Comparison of ENCODE assay signal across 8 cellular contexts in genomic region chr12:88111074-88111652, GRCh38. TPM values are rescaled to one million over a fixed set of nuclear protein-coding genes. Genes with fewer than 3 reads are reported as not detected.
DNase-seq lines count a peak whose midpoint lies in the region; ATAC-seq and TF ChIP-seq lines count a peak whose summit lies in the region.

No MANE protein-coding gene starts in this region.

- intact Hi-C loops in PC-9 (cut with micrococcal nuclease; ENCODE audit: unreplicated experiment) (loop anchor here (1.0 to 2.0 kb wide), 2 partner anchors 906 to 1413 kb away; partner anchors contain the start of gene GALNT4), sigmoid colon (cut with DNase I) (loop anchor here (1.0 kb wide), 1 partner anchor 882 kb away; no protein-coding TSS in a partner anchor)

- H3K4me3 ChIP-seq in PC-9 (no peak overlapping the region), sigmoid colon (peak overlapping the region in 3 of 4 donors; percentile 12 to 32 (median 23))

- POLR2A ChIA-PET in PC-9 (lab: Charles Lee; ENCODE audit: unreplicated experiment), result no interaction called here

- H3K4me3 Mint-ChIP-seq in activated CD8-positive, alpha-beta memory T cell treated with anti-CD3 and anti-CD28 coated beads, Interleukin-2, amount 10 ng/mL, durations not matched to agents 7 days and 5 days, result no peak overlapping the region

- peaks cover 2% of the 10 kb centered on the region for H3K4me1 Mint-ChIP-seq in activated CD8-positive, alpha-beta memory T cell treated with anti-CD3 and anti-CD28 coated beads, Interleukin-2, amount 10 ng/mL, durations not matched to agents 7 days and 5 days

- no peak overlapping the region for H3K27ac Mint-ChIP-seq in activated CD8-positive, alpha-beta memory T cell treated with anti-CD3 and anti-CD28 coated beads, Interleukin-2, amount 10 ng/mL, durations not matched to agents 7 days and 5 days

- no peak for TF ChIP-seq EP300 in sigmoid colon (IDR thresholded peaks at IDR 0.05)

- no peaks in the 10 kb centered on the region for H4K20me1 ChIP-seq in PC-9 (ENCODE audit: insufficient read depth)

- H3K36me3 Mint-ChIP-seq in activated CD8-positive, alpha-beta memory T cell treated with anti-CD3 and anti-CD28 coated beads, Interleukin-2, amount 10 ng/mL, durations not matched to agents 7 days and 5 days, result peaks cover 16% of the 10 kb centered on the region

- CTCF ChIA-PET in PC-9 (lab: Charles Lee), result no interaction called here
- CTCF ChIA-PET in activated CD8-positive, alpha-beta memory T cell treated with anti-CD3 and anti-CD28 coated beads, Interleukin-2, amount 10 ng/mL, durations not matched to agents 7 days and 5 days (lab: Charles Lee), result interaction anchor here (0.9 to 1.4 kb wide), 3 partner anchors 12 to 125 kb away, joined by 3 read pairs; partner anchors contain the start of genes CEP290 and TMTC3

- TF ChIP-seq CTCF in PC-9 (conservative IDR thresholded peaks at IDR 0.05) (peak; percentile 72), sigmoid colon (IDR thresholded peaks at IDR 0.05) (peak in 3 of 4 experiments; percentile 21 to 34 (median 29))

- BruUV-seq in PC-9 (replicated peaks; lab: Mats Ljungman, UMichigan), result no TSS peak

- no peaks in the 10 kb centered on the region for H3K4me1 ChIP-seq in PC-9 (replicated peaks; ENCODE audit: insufficient read depth)
- peaks cover 0 to 5% (median 0%) of the 10 kb centered on the region in 4 donors for H3K4me1 ChIP-seq in sigmoid colon

- no peaks in the 10 kb centered on the region for H3K9me3 ChIP-seq in PC-9 (ENCODE audit: insufficient read depth, low read depth)
- no peaks in the 10 kb centered on the region for H3K9me3 ChIP-seq in sigmoid colon

- no peaks in the 10 kb centered on the region for H3F3A ChIP-seq in PC-9 (ENCODE audit: insufficient read depth, low read depth)

- H3K27me3 ChIP-seq in PC-9 (ENCODE audit: insufficient read depth, low read depth), result no peaks in the 10 kb centered on the region
- no peaks in the 10 kb centered on the region for H3K27me3 ChIP-seq in sigmoid colon

- no peak overlapping the region for H2AFZ ChIP-seq in PC-9

- H3K27ac ChIP-seq in PC-9, result no peak overlapping the region
- no peak overlapping the region for H3K27ac ChIP-seq in sigmoid colon

- H3K4me2 ChIP-seq in PC-9, result peak overlapping the region; percentile 32; the same call in 1 of the 2 replicates

- H3K36me3 ChIP-seq in PC-9 (ENCODE audit: low read depth) (peaks cover 4% of the 10 kb centered on the region; the same call in 1 of the 2 replicates), sigmoid colon (peaks cover 0 to 66% (median 2%) of the 10 kb centered on the region in 4 donors)

- no peaks in the 10 kb centered on the region for H3K9me2 ChIP-seq in PC-9 (ENCODE audit: insufficient read depth)

- peak; percentile 55 for ATAC-seq in HG03196 (IDR thresholded peaks at IDR 0.05; ENCODE audit: unreplicated experiment)
- ATAC-seq in GM21526 (IDR thresholded peaks at IDR 0.05; ENCODE audit: low FRiP score, unreplicated experiment), result no peak
- no peak for ATAC-seq in activated CD8-positive, alpha-beta memory T cell treated with anti-CD3 and anti-CD28 coated beads, Interleukin-2, amount 10 ng/mL, durations not matched to agents 7 days and 5 days

- no peaks in the 10 kb centered on the region for H3K27me3 Mint-ChIP-seq in activated CD8-positive, alpha-beta memory T cell treated with anti-CD3 and anti-CD28 coated beads, Interleukin-2, amount 10 ng/mL, durations not matched to agents 7 days and 5 days

- H3K9me3 Mint-ChIP-seq in activated CD8-positive, alpha-beta memory T cell treated with anti-CD3 and anti-CD28 coated beads, Interleukin-2, amount 10 ng/mL, durations not matched to agents 7 days and 5 days (ENCODE audit: low read depth), result no peaks in the 10 kb centered on the region

- WGBS in sigmoid colon, 2 donors, result 18 to 32% methylated on average over 1 of the region's 1 CpG

- no peak for TF ChIP-seq POLR2A in sigmoid colon (IDR thresholded peaks at IDR 0.05)

- peak; percentile 36 for DNase-seq in DMS153 treated with DMSO at 0.1 percent for 48 hours (lab: John Stamatoyannopoulos, UW; ENCODE audit: unreplicated experiment)
- DNase-seq in PC-9, result no peak
- peak; percentile 83 for DNase-seq in fibroblast of peridontal ligament (ENCODE audit: extremely low read depth)
- no peak for DNase-seq in sigmoid colon
- no peak for DNase-seq in stimulated activated CD4-positive, alpha-beta T cell treated with anti-CD3 and anti-CD28 coated beads, Interleukin-4, amount 100 ng/mL, for 24 hours
- no peak for DNase-seq in activated CD8-positive, alpha-beta memory T cell treated with anti-CD3 and anti-CD28 coated beads, Interleukin-2, amount 10 ng/mL, durations not matched to agents 7 days and 5 days

- no peaks in the 10 kb centered on the region for H3K79me2 ChIP-seq in PC-9 (ENCODE audit: low read depth)

RNA-seq across cellular contexts. Expression of gene CEP290, which starts 30.7 kb away (rescaled TPM):
- total RNA-seq in PC-9 (2021), result 21.9 and 22.2 TPM in 2 replicates
- 10 to 100 TPM; 14.1 to 17.5 (median 15.9) TPM for total RNA-seq in sigmoid colon
- 1 to 10 TPM; 2.3 to 7.2 (median 5.1) TPM for polyA plus RNA-seq in sigmoid colon
- total RNA-seq in activated CD8-positive, alpha-beta memory T cell treated with anti-CD3 and anti-CD28 coated beads, Interleukin-2, amount 10 ng/mL, durations not matched to agents 7 days and 5 days, result 10 to 100 TPM; 13.3 to 16.1 TPM

RNA-seq across cellular contexts. Expression of gene TMTC3, which starts 30.9 kb away (rescaled TPM):
- total RNA-seq in PC-9 (2021), result 23.3 and 26.4 TPM in 2 replicates
- 10 to 100 TPM; 14.4 to 22.2 (median 20.7) TPM for total RNA-seq in sigmoid colon
- 1 to 10 TPM in 2 of 3 donors, under 1 TPM in 1; 0.46 to 2.6 (median 1.2) TPM for polyA plus RNA-seq in sigmoid colon
- 1 to 10 TPM; 5.9 to 7.6 TPM for total RNA-seq in activated CD8-positive, alpha-beta memory T cell treated with anti-CD3 and anti-CD28 coated beads, Interleukin-2, amount 10 ng/mL, durations not matched to agents 7 days and 5 days

Comparison
In these comparisons a context has a peak if more than half of its experiments do, and no peak if none do; other contexts are left out.
1. DNase-seq: peak in DMS153 treated with DMSO at 0.1 percent for 48 hours (single experiment) and fibroblast of peridontal ligament (single experiment); none in PC-9 (0 of 2), sigmoid colon (single experiment), stimulated activated CD4-positive, alpha-beta T cell treated with anti-CD3 and anti-CD28 coated beads, Interleukin-4, amount 100 ng/mL, for 24 hours (single experiment) and activated CD8-positive, alpha-beta memory T cell treated with anti-CD3 and anti-CD28 coated beads, Interleukin-2, amount 10 ng/mL, durations not matched to agents 7 days and 5 days (single experiment).